In the genomic region with DNA sequence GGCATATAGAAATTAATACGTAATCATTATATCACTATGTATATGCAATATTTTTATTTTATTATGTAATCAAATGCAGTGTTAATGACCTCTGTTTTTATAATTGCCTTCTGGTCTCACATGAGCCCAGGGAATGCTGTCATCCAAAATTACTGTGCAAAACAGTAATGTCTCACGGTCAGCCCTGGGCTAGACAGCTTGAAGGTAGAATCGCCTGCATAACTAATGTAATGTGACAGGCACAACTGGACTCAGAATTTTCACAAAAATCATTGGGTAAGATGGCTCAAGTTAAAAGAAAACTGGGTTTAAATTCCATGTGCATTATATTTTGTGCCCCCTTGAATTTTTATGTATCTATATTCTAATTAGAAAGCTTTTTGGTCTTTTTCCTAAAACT, we compare ENCODE assay signal across 29 cellular contexts.
"Had no signal": no experiment of that assay in that cellular context is flagged by ENCODE, and none has a peak within 500 bp of the region (broad histone marks: within the 10 kb centered on the region; RNA-seq: fewer than 3 reads in every experiment).

No MANE protein-coding gene starts in this region.

- H3K27me3 ChIP-seq: ascending aorta, brain microvascular endothelial cell, colonic mucosa, esophagus squamous epithelium, gastroesophageal sphincter, heart right ventricle, hepatocyte had no signal

- H3K27ac Mint-ChIP-seq: activated B cell treated with CpG ODN at 0.5 μM for 24 hours; activated CD8-positive, alpha-beta T cell treated with anti-CD3 and anti-CD28 coated beads for 36 hours; activated naive CD4-positive, alpha-beta T cell treated with anti-CD3 and anti-CD28 coated beads, Interleukin-2, amount 10 ng/mL, durations not matched to agents 7 days and 5 days; activated naive CD4-positive, alpha-beta T cell treated with anti-CD3 and anti-CD28 coated beads, Interleukin-2, amount 50 U/mL, for 72 hours; activated naive CD8-positive, alpha-beta T cell treated with anti-CD3 and anti-CD28 coated beads, Interleukin-2, amount 10 ng/mL, durations not matched to agents 7 days and 5 days; activated T-helper 1 cell treated with anti-CD3 and anti-CD28 coated beads, Interleukin-12 subunit alpha, Interleukin-12 subunit beta, Interleukin-2, Interleukin-4 antibody, amounts not matched to agents 30 ng/mL and 10 ng/mL and 1 ng/mL, durations not matched to agents 14 hours and 24 hours and 36 hours; activated T-helper 2 cell treated with anti-CD3 and anti-CD28 coated beads, Interferon-gamma antibody, Interleukin-2, Interleukin-4, amounts not matched to agents 10 μg/mL and 5 μg/mL and 100 μg/mL, durations not matched to agents 14 hours and 24 hours and 36 hours; T-helper 17 cell; T-helper 2 cell treated with Interferon-gamma antibody and Interleukin-4, amounts not matched to agents 5 μg/mL and 100 μg/mL, for 36 hours had no signal

- H3K4me1 Mint-ChIP-seq: activated B cell treated with CpG ODN at 0.5 μM for 24 hours; activated naive CD4-positive, alpha-beta T cell treated with anti-CD3 and anti-CD28 coated beads, Interleukin-2, amount 10 ng/mL, durations not matched to agents 7 days and 5 days; activated naive CD8-positive, alpha-beta T cell treated with anti-CD3 and anti-CD28 coated beads, Interleukin-2, amount 10 ng/mL, durations not matched to agents 7 days and 5 days; central memory CD8-positive, alpha-beta T cell; T-helper 17 cell had no signal

- H3K36me3 Mint-ChIP-seq: activated naive CD4-positive, alpha-beta T cell treated with anti-CD3 and anti-CD28 coated beads, Interleukin-2, amount 10 ng/mL, durations not matched to agents 7 days and 5 days; activated naive CD4-positive, alpha-beta T cell treated with anti-CD3 and anti-CD28 coated beads, Interleukin-2, amount 50 U/mL, for 72 hours; activated naive CD8-positive, alpha-beta T cell treated with anti-CD3 and anti-CD28 coated beads, Interleukin-2, amount 10 ng/mL, durations not matched to agents 7 days and 5 days had no signal

- H3K9me3 Mint-ChIP-seq: activated B cell treated with CpG ODN at 0.5 μM for 24 hours; activated CD8-positive, alpha-beta T cell treated with anti-CD3 and anti-CD28 coated beads for 36 hours; activated naive CD4-positive, alpha-beta T cell treated with anti-CD3 and anti-CD28 coated beads, Interleukin-2, amount 10 ng/mL, durations not matched to agents 7 days and 5 days; activated naive CD8-positive, alpha-beta T cell treated with anti-CD3 and anti-CD28 coated beads, Interleukin-2, amount 10 ng/mL, durations not matched to agents 7 days and 5 days; activated T-helper 1 cell treated with anti-CD3 and anti-CD28 coated beads, Interleukin-12 subunit alpha, Interleukin-12 subunit beta, Interleukin-2, Interleukin-4 antibody, amounts not matched to agents 30 ng/mL and 10 ng/mL and 1 ng/mL, durations not matched to agents 14 hours and 24 hours and 36 hours; activated T-helper 2 cell treated with anti-CD3 and anti-CD28 coated beads, Interferon-gamma antibody, Interleukin-2, Interleukin-4, amounts not matched to agents 10 μg/mL and 5 μg/mL and 100 μg/mL, durations not matched to agents 14 hours and 24 hours and 36 hours; T-helper 2 cell treated with Interferon-gamma antibody and Interleukin-4, amounts not matched to agents 5 μg/mL and 100 μg/mL, for 36 hours had no signal

- H3K4me1 ChIP-seq: ascending aorta, colonic mucosa, esophagus squamous epithelium, gastroesophageal sphincter, heart right ventricle had no signal

- H3K27ac ChIP-seq: ascending aorta, brain microvascular endothelial cell, colonic mucosa, epithelial cell of prostate, esophagus squamous epithelium, gastroesophageal sphincter, heart right ventricle, hepatocyte had no signal

- H3K4me3 ChIP-seq: ascending aorta, colonic mucosa, esophagus squamous epithelium, gastroesophageal sphincter, heart right ventricle, hepatocyte had no signal

- H3K9me3 ChIP-seq: ascending aorta, colonic mucosa, esophagus squamous epithelium, gastroesophageal sphincter, heart right ventricle had no signal

- DNase-seq: activated B cell treated with CpG ODN at 0.5 μM for 24 hours; activated CD4-positive, alpha-beta T cell treated with anti-CD3 and anti-CD28 coated beads for 48 hours; activated CD4-positive, alpha-beta T cell treated with anti-CD3 and anti-CD28 coated beads, Interleukin-2, amount 50 U/mL, for 1 hour; activated CD4-positive, alpha-beta T cell treated with anti-CD3 and anti-CD28 coated beads, Interleukin-2, amount 50 U/mL, for 48 hours; activated CD8-positive, alpha-beta memory T cell treated with anti-CD3 and anti-CD28 coated beads for 24 hours; activated CD8-positive, alpha-beta T cell treated with anti-CD3 and anti-CD28 coated beads for 36 hours; activated effector memory CD4-positive, alpha-beta T cell treated with anti-CD3 and anti-CD28 coated beads, Interleukin-2, amount 50 U/mL, for 16 hours; activated naive CD4-positive, alpha-beta T cell treated with anti-CD3 and anti-CD28 coated beads, Interleukin-2, amount 10 ng/mL, durations not matched to agents 7 days and 5 days; activated naive CD8-positive, alpha-beta T cell treated with anti-CD3 and anti-CD28 coated beads, Interleukin-2, amount 10 ng/mL, durations not matched to agents 7 days and 5 days; activated T-cell treated with anti-CD3 and anti-CD28 coated beads, Interleukin-2, amount 50 U/mL, for 4 hours; brain microvascular endothelial cell; colonic mucosa; effector CD8-positive, alpha-beta T cell; esophagus squamous epithelium; foreskin melanocyte; heart right ventricle; T-helper 17 cell; T1000; WERI-Rb-1 had no signal

- H3K27me3 Mint-ChIP-seq: activated B cell treated with CpG ODN at 0.5 μM for 24 hours; activated CD8-positive, alpha-beta T cell treated with anti-CD3 and anti-CD28 coated beads for 36 hours; activated naive CD4-positive, alpha-beta T cell treated with anti-CD3 and anti-CD28 coated beads, Interleukin-2, amount 10 ng/mL, durations not matched to agents 7 days and 5 days; activated naive CD8-positive, alpha-beta T cell treated with anti-CD3 and anti-CD28 coated beads, Interleukin-2, amount 10 ng/mL, durations not matched to agents 7 days and 5 days; central memory CD8-positive, alpha-beta T cell; T-helper 17 cell had no signal

- ATAC-seq: activated CD4-positive, CD25-positive, alpha-beta regulatory T cell treated with anti-CD3 and anti-CD28 coated beads, Interleukin-2, amount 50 U/mL, for 24 hours; activated CD8-positive, alpha-beta T cell treated with anti-CD3 and anti-CD28 coated beads for 36 hours; activated naive CD4-positive, alpha-beta T cell treated with anti-CD3 and anti-CD28 coated beads, Interleukin-2, amount 50 U/mL, for 72 hours; activated T-cell treated with anti-CD3 and anti-CD28 coated beads, Interleukin-2, amount 50 U/mL, for 4 hours; gastroesophageal sphincter; heart right ventricle; T-helper 17 cell had no signal

- H3K36me3 ChIP-seq: ascending aorta, brain microvascular endothelial cell, colonic mucosa, esophagus squamous epithelium, gastroesophageal sphincter, heart right ventricle, WERI-Rb-1 had no signal

- H3K4me3 Mint-ChIP-seq: activated B cell treated with CpG ODN at 0.5 μM for 24 hours; activated CD8-positive, alpha-beta T cell treated with anti-CD3 and anti-CD28 coated beads for 36 hours; activated naive CD4-positive, alpha-beta T cell treated with anti-CD3 and anti-CD28 coated beads, Interleukin-2, amount 10 ng/mL, durations not matched to agents 7 days and 5 days; activated naive CD8-positive, alpha-beta T cell treated with anti-CD3 and anti-CD28 coated beads, Interleukin-2, amount 10 ng/mL, durations not matched to agents 7 days and 5 days; activated T-cell treated with anti-CD3 and anti-CD28 coated beads, Interleukin-2, amount 50 U/mL, for 4 hours; activated T-helper 1 cell treated with anti-CD3 and anti-CD28 coated beads, Interleukin-12 subunit alpha, Interleukin-12 subunit beta, Interleukin-2, Interleukin-4 antibody, amounts not matched to agents 30 ng/mL and 10 ng/mL and 1 ng/mL, durations not matched to agents 14 hours and 24 hours and 36 hours; central memory CD8-positive, alpha-beta T cell; T-helper 17 cell; T-helper 2 cell treated with Interferon-gamma antibody and Interleukin-4, amounts not matched to agents 5 μg/mL and 100 μg/mL, for 36 hours had no signal
